27 cellular contexts compared by ENCODE assay signal in genomic region chr1:8632092-8632491, GRCh38.
A peak's percentile ranks its signal among the peaks of the same experiment; 100 is the strongest.
DNase-seq lines count a peak whose midpoint lies in the region; ATAC-seq and TF ChIP-seq lines count a peak whose summit lies in the region.
"Had no signal": no experiment of that assay in that cellular context is flagged by ENCODE, and none has a peak within 500 bp of the region (broad histone marks: within the 10 kb centered on the region; RNA-seq: fewer than 3 reads in every experiment).

No MANE protein-coding gene starts in this region.

- H3K4me1 ChIP-seq in IMR-90 (ENCODE audit: control insufficient read depth, insufficient read depth, low read length) (peaks cover 18% of the 10 kb centered on the region), foreskin keratinocyte (peaks cover 1% of the 10 kb centered on the region), smooth muscle cell (ENCODE audit: low read depth) (peaks cover 38% of the 10 kb centered on the region)

- CTCF ChIA-PET in IMR-90 (lab: Yijun Ruan, JAX), result no interaction called here

- peaks cover 26 to 63% of the 10 kb centered on the region in 2 experiments for H3K79me1 ChIP-seq in IMR-90 (ENCODE audit: low read depth in 1 of 2, low read length in 2 of 2)

- H2BK15ac ChIP-seq in IMR-90 (ENCODE audit: low read depth, low read length), result no peak overlapping the region

- H3K36me3 ChIP-seq in IMR-90 (ENCODE audit: control insufficient read depth, insufficient read depth, low read length) (no peaks in the 10 kb centered on the region), smooth muscle cell (ENCODE audit: low read depth) (no peaks in the 10 kb centered on the region)
- H3K36me3 ChIP-seq: HAP-1, tibial nerve had no signal

- H4K20me1 ChIP-seq in IMR-90 (ENCODE audit: insufficient read depth, low read length) (peaks cover 44% of the 10 kb centered on the region), smooth muscle cell (ENCODE audit: low read depth) (peaks cover 90% of the 10 kb centered on the region)

- H3K4me1 Mint-ChIP-seq in brain, result peaks cover 92% of the 10 kb centered on the region

- DNase-seq in Ammon's horn (ENCODE audit: low spot score) (peak; percentile 34), IMR-90 (no peak), midbrain (lab: John Stamatoyannopoulos, UW) (peak; percentile 44), epidermal melanocyte (ENCODE audit: insufficient read length, low spot score) (no peak), foreskin keratinocyte (no peak), SK-N-DZ (ENCODE audit: low spot score) (no peak), smooth muscle cell (lab: John Stamatoyannopoulos, UW; ENCODE audit: unreplicated experiment) (no peak)
- DNase-seq: activated CD4-positive, alpha-beta T cell treated with anti-CD3 and anti-CD28 coated beads, Interleukin-2, amount 10 ng/mL, durations not matched to agents 24 days and 14 days; activated naive CD4-positive, alpha-beta T cell; activated T-cell treated with anti-CD3 and anti-CD28 coated beads, Interleukin-2, amount 50 U/mL, for 48 hours; amniotic stem cell; Calu3; Kasumi-1; left cardiac atrium; NCI-H2029 treated with DMSO at 0.1 percent for 48 hours; NCI-H510A treated with DMSO at 0.1 percent for 48 hours; posterior cingulate gyrus; stimulated activated naive CD8-positive, alpha-beta T cell treated with anti-CD3 and anti-CD28 coated beads, Interleukin-15, amount 100 ng/mL, for 72 hours had no signal

- WGBS in IMR-90 (ENCODE audit: extremely low coverage in 2 of 2, insufficient read length in 1 of 2), 2 experiments, result no CpG with 5 or more reads among the region's 4 CpGs
- 76% methylated on average over 4 of the region's 4 CpGs for WGBS in smooth muscle cell (ENCODE audit: low lambda C conversion rate)

- H3K14ac ChIP-seq in IMR-90 (replicated peaks; ENCODE audit: low read depth, low read length), result no peak overlapping the region

- no peak overlapping the region for H2BK20ac ChIP-seq in IMR-90 (ENCODE audit: low read depth, low read length)

- in situ Hi-C loops in IMR-90 (cut with MboI; ENCODE audit: low sequenced_read_pairs), result no loop called here

- no peak for TF ChIP-seq POLR2A in IMR-90 (IDR thresholded peaks at IDR 0.05; ENCODE audit: low read depth, low read length)

- ATAC-seq in IMR-90 (ENCODE audit: low read depth) (no peak), foreskin keratinocyte (no peak)
- ATAC-seq: left cardiac atrium; natural killer cell treated with Interleukin-12 subunit alpha and Interleukin-12 subunit beta and Interleukin-15 and Interleukin-18, amount 100 ng/mL, for 72 hours; sciatic nerve; stimulated activated naive CD8-positive, alpha-beta T cell treated with anti-CD3 and anti-CD28 coated beads, Interleukin-15, amount 100 ng/mL, for 72 hours had no signal

- TF ChIP-seq RAD21 in IMR-90 (IDR thresholded peaks at IDR 0.05; ENCODE audit: low read length), result no peak

- no peak overlapping the region for H3K18ac ChIP-seq in IMR-90 (ENCODE audit: low read depth, low read length)

- H3K9me3 ChIP-seq in IMR-90 (ENCODE audit: control insufficient read depth, insufficient read depth, low read length) (no peaks in the 10 kb centered on the region), smooth muscle cell (replicated peaks; ENCODE audit: low read depth) (no peaks in the 10 kb centered on the region)
- H3K9me3 ChIP-seq: HAP-1, tibial nerve had no signal

- H3K27me3 ChIP-seq in IMR-90 (ENCODE audit: control insufficient read depth, insufficient read depth, low read length), result no peaks in the 10 kb centered on the region
- H3K27me3 ChIP-seq in foreskin keratinocyte, result no peaks in the 10 kb centered on the region
- H3K27me3 ChIP-seq in smooth muscle cell (ENCODE audit: low read depth), result no peaks in the 10 kb centered on the region
- H3K27me3 ChIP-seq: tibial nerve had no signal

- peak overlapping the region in 3 of 5 experiments; percentile 9 to 52 (median 23) for H3K4me3 Mint-ChIP-seq in brain
- H3K4me3 Mint-ChIP-seq: activated CD4-positive, alpha-beta T cell treated with anti-CD3 and anti-CD28 coated beads, Interleukin-2, amount 10 ng/mL, durations not matched to agents 24 days and 14 days; dendritic cell treated with granulocyte-macrophage colony-stimulating factor and Interleukin-4, amounts not matched to agents 40 ng/mL and 50 ng/mL, for 4 days; mesothelial cell of epicardium; natural killer cell treated with Interleukin-12 subunit alpha and Interleukin-12 subunit beta and Interleukin-15 and Interleukin-18, amount 100 ng/mL, for 72 hours; stimulated activated naive CD8-positive, alpha-beta T cell treated with anti-CD3 and anti-CD28 coated beads, Interleukin-15, amount 100 ng/mL, for 72 hours; T-helper 1 cell treated with Interleukin-12 subunit alpha and Interleukin-12 subunit beta and Interleukin-4 antibody, amounts not matched to agents 30 μg/mL and 1 μg/mL, for 36 hours had no signal

- no peak overlapping the region for H2BK5ac ChIP-seq in IMR-90 (ENCODE audit: low read depth, low read length, poor library complexity, severe bottlenecking)

- no peak overlapping the region for H3K4me3 ChIP-seq in IMR-90 (ENCODE audit: insufficient read depth, low read depth, low read length)
- no peak overlapping the region for H3K4me3 ChIP-seq in smooth muscle cell
- H3K4me3 ChIP-seq: HAP-1, tibial nerve had no signal

- no peak overlapping the region for H3K9ac ChIP-seq in IMR-90 (ENCODE audit: low read depth, low read length)
- no peak overlapping the region for H3K9ac ChIP-seq in smooth muscle cell (ENCODE audit: low read depth)

- POLR2A ChIA-PET in IMR-90 (lab: Charles Lee; ENCODE audit: unreplicated experiment), result no interaction called here

- no peak overlapping the region for H3K4me2 ChIP-seq in IMR-90 (ENCODE audit: low read depth, low read length)
- no peak overlapping the region for H3K4me2 ChIP-seq in smooth muscle cell

- H3K27me3 Mint-ChIP-seq in brain, result no peaks in the 10 kb centered on the region
- H3K27me3 Mint-ChIP-seq: activated CD4-positive, alpha-beta T cell treated with anti-CD3 and anti-CD28 coated beads, Interleukin-2, amount 10 ng/mL, durations not matched to agents 24 days and 14 days; dendritic cell treated with granulocyte-macrophage colony-stimulating factor and Interleukin-4, amounts not matched to agents 40 ng/mL and 50 ng/mL, for 4 days; natural killer cell treated with Interleukin-12 subunit alpha and Interleukin-12 subunit beta and Interleukin-15 and Interleukin-18, amount 100 ng/mL, for 72 hours; stimulated activated naive CD8-positive, alpha-beta T cell treated with anti-CD3 and anti-CD28 coated beads, Interleukin-15, amount 100 ng/mL, for 72 hours had no signal

- intact Hi-C loops in IMR-90 (cut with micrococcal nuclease), result no loop called here

- no peak overlapping the region for H4K5ac ChIP-seq in IMR-90 (ENCODE audit: low read depth, low read length)

- H2AK5ac ChIP-seq in IMR-90 (ENCODE audit: low read depth, low read length), result peak overlapping the region; percentile 30; the same call in 1 of the 2 replicates

- peaks cover 92% of the 10 kb centered on the region for H3K79me2 ChIP-seq in smooth muscle cell (ENCODE audit: low read depth)

- no peak overlapping the region for H3K56ac ChIP-seq in IMR-90 (ENCODE audit: extremely low read depth, insufficient read depth, low read length)

- BruUV-seq in IMR-90 (replicated peaks; lab: Mats Ljungman, UMichigan), result no TSS peak

- H4K8ac ChIP-seq in IMR-90 (ENCODE audit: low read depth in 2 of 2, low read length in 2 of 2), result no peak overlapping the region

- H3K9me1 ChIP-seq in IMR-90 (ENCODE audit: insufficient read depth, low read length), result peaks cover 16% of the 10 kb centered on the region

- TF ChIP-seq CTCF in IMR-90 (conservative IDR thresholded peaks at IDR 0.05; ENCODE audit: low read depth, low read length) (no peak), brain (conservative IDR thresholded peaks at IDR 0.05) (no peak), foreskin keratinocyte (conservative IDR thresholded peaks at IDR 0.05) (no peak), smooth muscle cell (IDR thresholded peaks at IDR 0.05; ENCODE audit: borderline replicate concordance, insufficient read depth, poor library complexity, severe bottlenecking) (no peak)

- H3K4ac ChIP-seq in IMR-90 (ENCODE audit: low read depth, low read length), result no peak overlapping the region

- H4K91ac ChIP-seq in IMR-90 (ENCODE audit: insufficient read depth, low read depth, low read length), result no peak overlapping the region

- peaks cover 10% of the 10 kb centered on the region for H3K36me3 Mint-ChIP-seq in brain
- H3K36me3 Mint-ChIP-seq: natural killer cell treated with Interleukin-12 subunit alpha and Interleukin-12 subunit beta and Interleukin-15 and Interleukin-18, amount 100 ng/mL, for 72 hours had no signal

- dilution Hi-C loops in IMR-90 (cut with HindIII; ENCODE audit: low sequenced_read_pairs, unreplicated experiment), result no loop called here

- H3K27ac ChIP-seq in IMR-90 (ENCODE audit: insufficient read depth, low read length), result no peak overlapping the region
- no peak overlapping the region for H3K27ac ChIP-seq in foreskin keratinocyte
- H3K27ac ChIP-seq in smooth muscle cell (ENCODE audit: low read depth), result no peak overlapping the region
- H3K27ac ChIP-seq: C4-2B, tibial nerve had no signal

- H2BK120ac ChIP-seq in IMR-90 (ENCODE audit: low read depth, low read length), result no peak overlapping the region

- no peaks in the 10 kb centered on the region for H3K9me3 Mint-ChIP-seq in brain
- H3K9me3 Mint-ChIP-seq: activated CD4-positive, alpha-beta T cell treated with anti-CD3 and anti-CD28 coated beads, Interleukin-2, amount 10 ng/mL, durations not matched to agents 24 days and 14 days; dendritic cell treated with granulocyte-macrophage colony-stimulating factor and Interleukin-4, amounts not matched to agents 40 ng/mL and 50 ng/mL, for 4 days; mesothelial cell of epicardium; natural killer cell treated with Interleukin-12 subunit alpha and Interleukin-12 subunit beta and Interleukin-15 and Interleukin-18, amount 100 ng/mL, for 72 hours; stimulated activated naive CD8-positive, alpha-beta T cell treated with anti-CD3 and anti-CD28 coated beads, Interleukin-15, amount 100 ng/mL, for 72 hours; T-helper 1 cell treated with Interleukin-12 subunit alpha and Interleukin-12 subunit beta and Interleukin-4 antibody, amounts not matched to agents 30 μg/mL and 1 μg/mL, for 36 hours had no signal

- H3K27ac Mint-ChIP-seq in brain, result peak overlapping the region; percentile 0 to 92 (median 30)
- H3K27ac Mint-ChIP-seq: activated CD4-positive, alpha-beta T cell treated with anti-CD3 and anti-CD28 coated beads, Interleukin-2, amount 10 ng/mL, durations not matched to agents 24 days and 14 days; mesothelial cell of epicardium; natural killer cell treated with Interleukin-12 subunit alpha and Interleukin-12 subunit beta and Interleukin-15 and Interleukin-18, amount 100 ng/mL, for 72 hours; stimulated activated naive CD8-positive, alpha-beta T cell treated with anti-CD3 and anti-CD28 coated beads, Interleukin-15, amount 100 ng/mL, for 72 hours; T-helper 1 cell treated with Interleukin-12 subunit alpha and Interleukin-12 subunit beta and Interleukin-4 antibody, amounts not matched to agents 30 μg/mL and 1 μg/mL, for 36 hours had no signal

- H2AFZ ChIP-seq in IMR-90 (replicated peaks; ENCODE audit: low read length, poor library complexity) (no peak overlapping the region), smooth muscle cell (ENCODE audit: low read depth) (no peak overlapping the region)

- H3F3A ChIP-seq in smooth muscle cell (ENCODE audit: low read depth), result peaks cover 14% of the 10 kb centered on the region

- no peak overlapping the region for H3K23ac ChIP-seq in IMR-90 (ENCODE audit: low read depth, low read length)

- no peak overlapping the region for H2AK9ac ChIP-seq in IMR-90 (replicated peaks; ENCODE audit: low read depth, low read length, poor library complexity)

Comparison
In these comparisons a context has a peak if more than half of its experiments do, and no peak if none do; other contexts are left out.
1. DNase-seq: peak in Ammon's horn (single experiment) and midbrain (single experiment); none in IMR-90 (single experiment), epidermal melanocyte (single experiment), foreskin keratinocyte (0 of 2), SK-N-DZ (single experiment) and smooth muscle cell (single experiment).